Comparison of ENCODE assay signal across 1 cellular context in the genomic region with DNA sequence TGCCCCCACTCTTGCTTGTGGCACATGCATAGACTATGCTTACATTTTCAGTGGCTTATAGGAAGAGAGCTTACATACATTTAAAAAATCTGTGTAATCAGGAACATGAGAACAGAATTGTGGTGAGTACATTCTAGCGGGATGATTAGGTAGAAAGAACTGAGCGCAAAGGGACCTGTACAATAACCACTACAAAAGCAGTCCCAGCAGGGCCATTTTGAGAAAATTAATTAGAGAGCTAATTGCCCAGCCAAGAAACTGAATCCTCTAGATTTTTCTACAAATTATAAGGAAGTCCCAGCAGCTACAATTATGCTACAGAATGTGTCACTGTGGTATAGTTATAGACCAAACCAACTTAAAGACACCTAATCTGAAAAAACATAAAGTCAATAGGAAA.
TF ChIP-seq lines count a peak whose summit lies in the region.

No MANE protein-coding gene starts in this region.

TF ChIP-seq in GM12878, 131 proteins besides CTCF, POLR2A, EP300 and RAD21 (continued from another document):
- no peak for TF ChIP-seq EGR1 (IDR thresholded peaks at IDR 0.05; ENCODE audit: borderline replicate concordance in 1 of 2, low read depth in 2 of 2, low read length in 2 of 2)
- TF ChIP-seq, protein P1, sequence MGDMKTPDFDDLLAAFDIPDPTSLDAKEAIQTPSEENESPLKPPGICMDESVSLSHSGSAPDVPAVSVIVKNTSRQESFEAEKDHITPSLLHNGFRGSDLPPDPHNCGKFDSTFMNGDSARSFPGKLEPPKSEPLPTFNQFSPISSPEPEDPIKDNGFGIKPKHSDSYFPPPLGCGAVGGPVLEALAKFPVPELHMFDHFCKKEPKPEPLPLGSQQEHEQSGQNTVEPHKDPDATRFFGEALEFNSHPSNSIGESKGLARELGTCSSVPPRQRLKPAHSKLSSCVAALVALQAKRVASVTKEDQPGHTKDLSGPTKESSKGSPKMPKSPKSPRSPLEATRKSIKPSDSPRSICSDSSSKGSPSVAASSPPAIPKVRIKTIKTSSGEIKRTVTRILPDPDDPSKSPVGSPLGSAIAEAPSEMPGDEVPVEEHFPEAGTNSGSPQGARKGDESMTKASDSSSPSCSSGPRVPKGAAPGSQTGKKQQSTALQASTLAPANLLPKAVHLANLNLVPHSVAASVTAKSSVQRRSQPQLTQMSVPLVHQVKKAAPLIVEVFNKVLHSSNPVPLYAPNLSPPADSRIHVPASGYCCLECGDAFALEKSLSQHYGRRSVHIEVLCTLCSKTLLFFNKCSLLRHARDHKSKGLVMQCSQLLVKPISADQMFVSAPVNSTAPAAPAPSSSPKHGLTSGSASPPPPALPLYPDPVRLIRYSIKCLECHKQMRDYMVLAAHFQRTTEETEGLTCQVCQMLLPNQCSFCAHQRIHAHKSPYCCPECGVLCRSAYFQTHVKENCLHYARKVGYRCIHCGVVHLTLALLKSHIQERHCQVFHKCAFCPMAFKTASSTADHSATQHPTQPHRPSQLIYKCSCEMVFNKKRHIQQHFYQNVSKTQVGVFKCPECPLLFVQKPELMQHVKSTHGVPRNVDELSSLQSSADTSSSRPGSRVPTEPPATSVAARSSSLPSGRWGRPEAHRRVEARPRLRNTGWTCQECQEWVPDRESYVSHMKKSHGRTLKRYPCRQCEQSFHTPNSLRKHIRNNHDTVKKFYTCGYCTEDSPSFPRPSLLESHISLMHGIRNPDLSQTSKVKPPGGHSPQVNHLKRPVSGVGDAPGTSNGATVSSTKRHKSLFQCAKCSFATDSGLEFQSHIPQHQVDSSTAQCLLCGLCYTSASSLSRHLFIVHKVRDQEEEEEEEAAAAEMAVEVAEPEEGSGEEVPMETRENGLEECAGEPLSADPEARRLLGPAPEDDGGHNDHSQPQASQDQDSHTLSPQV (IDR thresholded peaks at IDR 0.05) = 0 out of 2 replicates have a peak, but pooled peaks have one; percentile 37
- TF ChIP-seq, protein P2, sequence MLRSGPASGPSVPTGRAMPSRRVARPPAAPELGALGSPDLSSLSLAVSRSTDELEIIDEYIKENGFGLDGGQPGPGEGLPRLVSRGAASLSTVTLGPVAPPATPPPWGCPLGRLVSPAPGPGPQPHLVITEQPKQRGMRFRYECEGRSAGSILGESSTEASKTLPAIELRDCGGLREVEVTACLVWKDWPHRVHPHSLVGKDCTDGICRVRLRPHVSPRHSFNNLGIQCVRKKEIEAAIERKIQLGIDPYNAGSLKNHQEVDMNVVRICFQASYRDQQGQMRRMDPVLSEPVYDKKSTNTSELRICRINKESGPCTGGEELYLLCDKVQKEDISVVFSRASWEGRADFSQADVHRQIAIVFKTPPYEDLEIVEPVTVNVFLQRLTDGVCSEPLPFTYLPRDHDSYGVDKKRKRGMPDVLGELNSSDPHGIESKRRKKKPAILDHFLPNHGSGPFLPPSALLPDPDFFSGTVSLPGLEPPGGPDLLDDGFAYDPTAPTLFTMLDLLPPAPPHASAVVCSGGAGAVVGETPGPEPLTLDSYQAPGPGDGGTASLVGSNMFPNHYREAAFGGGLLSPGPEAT (IDR thresholded peaks at IDR 0.05; ENCODE audit: low read depth) = no peak
- TF ChIP-seq RAD51 (IDR thresholded peaks at IDR 0.05) = no peak
- TF ChIP-seq RUNX3 (IDR thresholded peaks at IDR 0.05; ENCODE audit: low read length) = no peak
- TF ChIP-seq MYB (IDR thresholded peaks at IDR 0.05; ENCODE audit: borderline replicate concordance, low read depth, low read length) = no peak
- TF ChIP-seq NR2C1 (IDR thresholded peaks at IDR 0.05) = no peak
- TF ChIP-seq, protein P3, sequence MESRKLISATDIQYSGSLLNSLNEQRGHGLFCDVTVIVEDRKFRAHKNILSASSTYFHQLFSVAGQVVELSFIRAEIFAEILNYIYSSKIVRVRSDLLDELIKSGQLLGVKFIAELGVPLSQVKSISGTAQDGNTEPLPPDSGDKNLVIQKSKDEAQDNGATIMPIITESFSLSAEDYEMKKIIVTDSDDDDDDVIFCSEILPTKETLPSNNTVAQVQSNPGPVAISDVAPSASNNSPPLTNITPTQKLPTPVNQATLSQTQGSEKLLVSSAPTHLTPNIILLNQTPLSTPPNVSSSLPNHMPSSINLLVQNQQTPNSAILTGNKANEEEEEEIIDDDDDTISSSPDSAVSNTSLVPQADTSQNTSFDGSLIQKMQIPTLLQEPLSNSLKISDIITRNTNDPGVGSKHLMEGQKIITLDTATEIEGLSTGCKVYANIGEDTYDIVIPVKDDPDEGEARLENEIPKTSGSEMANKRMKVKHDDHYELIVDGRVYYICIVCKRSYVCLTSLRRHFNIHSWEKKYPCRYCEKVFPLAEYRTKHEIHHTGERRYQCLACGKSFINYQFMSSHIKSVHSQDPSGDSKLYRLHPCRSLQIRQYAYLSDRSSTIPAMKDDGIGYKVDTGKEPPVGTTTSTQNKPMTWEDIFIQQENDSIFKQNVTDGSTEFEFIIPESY (IDR thresholded peaks at IDR 0.05) = peak; percentile 87
- TF ChIP-seq BCL11A (IDR thresholded peaks at IDR 0.05; ENCODE audit: low read depth, low read length) = peak; percentile 14; the same call in 1 of the 2 replicates
- TF ChIP-seq NFIC (IDR thresholded peaks at IDR 0.05; ENCODE audit: low read depth, low read length) = no peak
- TF ChIP-seq MXI1 (IDR thresholded peaks at IDR 0.05; ENCODE audit: low read depth, low read length) = no peak
- TF ChIP-seq SMC3 (IDR thresholded peaks at IDR 0.05; ENCODE audit: borderline replicate concordance, low read length) = no peak
- TF ChIP-seq, protein P4, sequence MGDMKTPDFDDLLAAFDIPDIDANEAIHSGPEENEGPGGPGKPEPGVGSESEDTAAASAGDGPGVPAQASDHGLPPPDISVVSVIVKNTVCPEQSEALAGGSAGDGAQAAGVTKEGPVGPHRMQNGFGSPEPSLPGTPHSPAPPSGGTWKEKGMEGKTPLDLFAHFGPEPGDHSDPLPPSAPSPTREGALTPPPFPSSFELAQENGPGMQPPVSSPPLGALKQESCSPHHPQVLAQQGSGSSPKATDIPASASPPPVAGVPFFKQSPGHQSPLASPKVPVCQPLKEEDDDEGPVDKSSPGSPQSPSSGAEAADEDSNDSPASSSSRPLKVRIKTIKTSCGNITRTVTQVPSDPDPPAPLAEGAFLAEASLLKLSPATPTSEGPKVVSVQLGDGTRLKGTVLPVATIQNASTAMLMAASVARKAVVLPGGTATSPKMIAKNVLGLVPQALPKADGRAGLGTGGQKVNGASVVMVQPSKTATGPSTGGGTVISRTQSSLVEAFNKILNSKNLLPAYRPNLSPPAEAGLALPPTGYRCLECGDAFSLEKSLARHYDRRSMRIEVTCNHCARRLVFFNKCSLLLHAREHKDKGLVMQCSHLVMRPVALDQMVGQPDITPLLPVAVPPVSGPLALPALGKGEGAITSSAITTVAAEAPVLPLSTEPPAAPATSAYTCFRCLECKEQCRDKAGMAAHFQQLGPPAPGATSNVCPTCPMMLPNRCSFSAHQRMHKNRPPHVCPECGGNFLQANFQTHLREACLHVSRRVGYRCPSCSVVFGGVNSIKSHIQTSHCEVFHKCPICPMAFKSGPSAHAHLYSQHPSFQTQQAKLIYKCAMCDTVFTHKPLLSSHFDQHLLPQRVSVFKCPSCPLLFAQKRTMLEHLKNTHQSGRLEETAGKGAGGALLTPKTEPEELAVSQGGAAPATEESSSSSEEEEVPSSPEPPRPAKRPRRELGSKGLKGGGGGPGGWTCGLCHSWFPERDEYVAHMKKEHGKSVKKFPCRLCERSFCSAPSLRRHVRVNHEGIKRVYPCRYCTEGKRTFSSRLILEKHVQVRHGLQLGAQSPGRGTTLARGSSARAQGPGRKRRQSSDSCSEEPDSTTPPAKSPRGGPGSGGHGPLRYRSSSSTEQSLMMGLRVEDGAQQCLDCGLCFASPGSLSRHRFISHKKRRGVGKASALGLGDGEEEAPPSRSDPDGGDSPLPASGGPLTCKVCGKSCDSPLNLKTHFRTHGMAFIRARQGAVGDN (IDR thresholded peaks at IDR 0.05) = peak; percentile 77; the same call in 1 of the 2 replicates
- TF ChIP-seq, protein P5, sequence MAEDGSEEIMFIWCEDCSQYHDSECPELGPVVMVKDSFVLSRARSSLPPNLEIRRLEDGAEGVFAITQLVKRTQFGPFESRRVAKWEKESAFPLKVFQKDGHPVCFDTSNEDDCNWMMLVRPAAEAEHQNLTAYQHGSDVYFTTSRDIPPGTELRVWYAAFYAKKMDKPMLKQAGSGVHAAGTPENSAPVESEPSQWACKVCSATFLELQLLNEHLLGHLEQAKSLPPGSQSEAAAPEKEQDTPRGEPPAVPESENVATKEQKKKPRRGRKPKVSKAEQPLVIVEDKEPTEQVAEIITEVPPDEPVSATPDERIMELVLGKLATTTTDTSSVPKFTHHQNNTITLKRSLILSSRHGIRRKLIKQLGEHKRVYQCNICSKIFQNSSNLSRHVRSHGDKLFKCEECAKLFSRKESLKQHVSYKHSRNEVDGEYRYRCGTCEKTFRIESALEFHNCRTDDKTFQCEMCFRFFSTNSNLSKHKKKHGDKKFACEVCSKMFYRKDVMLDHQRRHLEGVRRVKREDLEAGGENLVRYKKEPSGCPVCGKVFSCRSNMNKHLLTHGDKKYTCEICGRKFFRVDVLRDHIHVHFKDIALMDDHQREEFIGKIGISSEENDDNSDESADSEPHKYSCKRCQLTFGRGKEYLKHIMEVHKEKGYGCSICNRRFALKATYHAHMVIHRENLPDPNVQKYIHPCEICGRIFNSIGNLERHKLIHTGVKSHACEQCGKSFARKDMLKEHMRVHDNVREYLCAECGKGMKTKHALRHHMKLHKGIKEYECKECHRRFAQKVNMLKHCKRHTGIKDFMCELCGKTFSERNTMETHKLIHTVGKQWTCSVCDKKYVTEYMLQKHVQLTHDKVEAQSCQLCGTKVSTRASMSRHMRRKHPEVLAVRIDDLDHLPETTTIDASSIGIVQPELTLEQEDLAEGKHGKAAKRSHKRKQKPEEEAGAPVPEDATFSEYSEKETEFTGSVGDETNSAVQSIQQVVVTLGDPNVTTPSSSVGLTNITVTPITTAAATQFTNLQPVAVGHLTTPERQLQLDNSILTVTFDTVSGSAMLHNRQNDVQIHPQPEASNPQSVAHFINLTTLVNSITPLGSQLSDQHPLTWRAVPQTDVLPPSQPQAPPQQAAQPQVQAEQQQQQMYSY (CRISPR knock-in tag; IDR thresholded peaks at IDR 0.05) = no peak
- TF ChIP-seq, protein P6, sequence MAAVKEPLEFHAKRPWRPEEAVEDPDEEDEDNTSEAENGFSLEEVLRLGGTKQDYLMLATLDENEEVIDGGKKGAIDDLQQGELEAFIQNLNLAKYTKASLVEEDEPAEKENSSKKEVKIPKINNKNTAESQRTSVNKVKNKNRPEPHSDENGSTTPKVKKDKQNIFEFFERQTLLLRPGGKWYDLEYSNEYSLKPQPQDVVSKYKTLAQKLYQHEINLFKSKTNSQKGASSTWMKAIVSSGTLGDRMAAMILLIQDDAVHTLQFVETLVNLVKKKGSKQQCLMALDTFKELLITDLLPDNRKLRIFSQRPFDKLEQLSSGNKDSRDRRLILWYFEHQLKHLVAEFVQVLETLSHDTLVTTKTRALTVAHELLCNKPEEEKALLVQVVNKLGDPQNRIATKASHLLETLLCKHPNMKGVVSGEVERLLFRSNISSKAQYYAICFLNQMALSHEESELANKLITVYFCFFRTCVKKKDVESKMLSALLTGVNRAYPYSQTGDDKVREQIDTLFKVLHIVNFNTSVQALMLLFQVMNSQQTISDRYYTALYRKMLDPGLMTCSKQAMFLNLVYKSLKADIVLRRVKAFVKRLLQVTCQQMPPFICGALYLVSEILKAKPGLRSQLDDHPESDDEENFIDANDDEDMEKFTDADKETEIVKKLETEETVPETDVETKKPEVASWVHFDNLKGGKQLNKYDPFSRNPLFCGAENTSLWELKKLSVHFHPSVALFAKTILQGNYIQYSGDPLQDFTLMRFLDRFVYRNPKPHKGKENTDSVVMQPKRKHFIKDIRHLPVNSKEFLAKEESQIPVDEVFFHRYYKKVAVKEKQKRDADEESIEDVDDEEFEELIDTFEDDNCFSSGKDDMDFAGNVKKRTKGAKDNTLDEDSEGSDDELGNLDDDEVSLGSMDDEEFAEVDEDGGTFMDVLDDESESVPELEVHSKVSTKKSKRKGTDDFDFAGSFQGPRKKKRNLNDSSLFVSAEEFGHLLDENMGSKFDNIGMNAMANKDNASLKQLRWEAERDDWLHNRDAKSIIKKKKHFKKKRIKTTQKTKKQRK (IDR thresholded peaks at IDR 0.05; ENCODE audit: low read depth, low read length) = no peak
- TF ChIP-seq, protein P7, sequence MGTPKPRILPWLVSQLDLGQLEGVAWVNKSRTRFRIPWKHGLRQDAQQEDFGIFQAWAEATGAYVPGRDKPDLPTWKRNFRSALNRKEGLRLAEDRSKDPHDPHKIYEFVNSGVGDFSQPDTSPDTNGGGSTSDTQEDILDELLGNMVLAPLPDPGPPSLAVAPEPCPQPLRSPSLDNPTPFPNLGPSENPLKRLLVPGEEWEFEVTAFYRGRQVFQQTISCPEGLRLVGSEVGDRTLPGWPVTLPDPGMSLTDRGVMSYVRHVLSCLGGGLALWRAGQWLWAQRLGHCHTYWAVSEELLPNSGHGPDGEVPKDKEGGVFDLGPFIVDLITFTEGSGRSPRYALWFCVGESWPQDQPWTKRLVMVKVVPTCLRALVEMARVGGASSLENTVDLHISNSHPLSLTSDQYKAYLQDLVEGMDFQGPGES (IDR thresholded peaks at IDR 0.05) = no peak
- TF ChIP-seq MTA2 (IDR thresholded peaks at IDR 0.05; ENCODE audit: low read depth) = peak; percentile 84
- TF ChIP-seq ZNF384 (IDR thresholded peaks at IDR 0.05; ENCODE audit: borderline replicate concordance, low read depth, low read length) = no peak
- no peak for TF ChIP-seq ASH2L (IDR thresholded peaks at IDR 0.05; ENCODE audit: borderline replicate concordance, low read depth)
- no peak for TF ChIP-seq ZNF207 (IDR thresholded peaks at IDR 0.05; ENCODE audit: borderline replicate concordance)
- no peak for TF ChIP-seq PAX8 (IDR thresholded peaks at IDR 0.05)
- no peak for TF ChIP-seq IKZF1 (conservative IDR thresholded peaks at IDR 0.05)
- TF ChIP-seq SREBF1 (IDR thresholded peaks at IDR 0.05; ENCODE audit: low read length) = no peak
- TF ChIP-seq SP1 (IDR thresholded peaks at IDR 0.05; ENCODE audit: low read depth, low read length) = no peak
- TF ChIP-seq ZNF622 (IDR thresholded peaks at IDR 0.05) = no peak
- TF ChIP-seq SMAD1 (IDR thresholded peaks at IDR 0.05; ENCODE audit: low read depth, partially characterized antibody) = no peak
- no peak for TF ChIP-seq SMAD5 (IDR thresholded peaks at IDR 0.05; ENCODE audit: low read depth)
- TF ChIP-seq NFXL1 (IDR thresholded peaks at IDR 0.05; ENCODE audit: borderline replicate concordance) = no peak
- no peak for TF ChIP-seq TCF12 (IDR thresholded peaks at IDR 0.05; ENCODE audit: low read depth, low read length)
- no peak for TF ChIP-seq ATF7 (IDR thresholded peaks at IDR 0.05; ENCODE audit: low read depth)
